1 cellular context compared by ENCODE assay signal in the genomic region with DNA sequence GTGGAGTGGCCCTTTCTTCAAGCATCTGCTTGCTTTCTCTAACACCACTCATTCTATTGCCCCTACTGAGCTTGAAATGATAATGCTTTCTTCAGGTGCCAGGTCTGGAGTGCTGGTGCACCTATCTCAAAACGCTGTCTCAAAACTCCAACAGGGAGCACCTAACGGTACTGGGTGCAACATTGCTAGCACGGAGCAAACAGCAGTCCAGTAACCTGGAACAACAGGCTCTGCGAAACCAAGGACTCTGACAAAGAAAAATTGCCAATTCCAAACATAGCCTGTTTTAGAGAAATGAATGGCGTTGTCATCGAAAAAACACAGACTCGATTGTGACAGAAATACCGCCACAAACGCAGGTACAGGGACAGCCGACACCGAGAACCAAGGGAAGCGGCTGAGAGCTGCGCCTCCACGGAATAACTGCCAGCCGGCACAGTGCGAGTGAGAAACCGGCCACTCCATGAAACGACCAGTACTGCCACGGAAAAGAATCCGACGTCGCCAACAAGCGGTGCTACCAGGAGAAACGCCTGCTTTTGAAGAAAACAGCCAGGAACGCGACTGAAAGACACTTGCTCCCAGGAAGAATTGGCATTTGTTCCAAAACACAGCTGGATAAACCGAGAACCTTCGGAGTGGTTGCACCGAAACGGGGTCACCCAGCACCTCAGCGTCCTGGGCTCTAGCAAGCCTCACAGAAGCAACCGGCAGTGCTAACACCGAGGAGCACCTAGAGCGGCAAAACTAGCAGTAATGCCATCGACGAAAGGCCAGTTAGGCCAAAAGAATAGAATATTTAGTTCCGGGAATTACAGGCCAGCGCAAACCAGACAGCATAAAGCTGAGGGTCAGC.
TF ChIP-seq lines count a peak whose summit lies in the region.

No MANE protein-coding gene starts in this region.

TF ChIP-seq in GM12878, 131 proteins besides CTCF, POLR2A, EP300 and RAD21:
- TF ChIP-seq CEBPB (IDR thresholded peaks at IDR 0.05; ENCODE audit: borderline replicate concordance in 1 of 2, low read depth in 2 of 2, low read length in 2 of 2), result no peak
- TF ChIP-seq, protein P1, sequence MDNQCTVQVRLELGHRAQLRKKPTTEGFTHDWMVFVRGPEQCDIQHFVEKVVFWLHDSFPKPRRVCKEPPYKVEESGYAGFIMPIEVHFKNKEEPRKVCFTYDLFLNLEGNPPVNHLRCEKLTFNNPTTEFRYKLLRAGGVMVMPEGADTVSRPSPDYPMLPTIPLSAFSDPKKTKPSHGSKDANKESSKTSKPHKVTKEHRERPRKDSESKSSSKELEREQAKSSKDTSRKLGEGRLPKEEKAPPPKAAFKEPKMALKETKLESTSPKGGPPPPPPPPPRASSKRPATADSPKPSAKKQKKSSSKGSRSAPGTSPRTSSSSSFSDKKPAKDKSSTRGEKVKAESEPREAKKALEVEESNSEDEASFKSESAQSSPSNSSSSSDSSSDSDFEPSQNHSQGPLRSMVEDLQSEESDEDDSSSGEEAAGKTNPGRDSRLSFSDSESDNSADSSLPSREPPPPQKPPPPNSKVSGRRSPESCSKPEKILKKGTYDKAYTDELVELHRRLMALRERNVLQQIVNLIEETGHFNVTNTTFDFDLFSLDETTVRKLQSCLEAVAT (IDR thresholded peaks at IDR 0.05), result peak; percentile 17; the same call in 1 of the 2 replicates
TF ChIP-seq in GM12878: peak in this region for 1.
